Comparison of ENCODE assay signal across 8 cellular contexts in genomic region chr11:110376711-110377324, GRCh38. TPM values are rescaled to one million over a fixed set of nuclear protein-coding genes. Genes with fewer than 3 reads are reported as not detected.
DNase-seq lines count a peak whose midpoint lies in the region; ATAC-seq and TF ChIP-seq lines count a peak whose summit lies in the region.

No MANE protein-coding gene starts in this region.

- TF ChIP-seq POLR2A in upper lobe of left lung (IDR thresholded peaks at IDR 0.05) = peak in 1 of 4 donors; percentile 56

- H3K14ac ChIP-seq in H9 (ENCODE audit: insufficient read depth, low read length) = no peak overlapping the region

- H2AFZ ChIP-seq in H9 (ENCODE audit: low read length) = no peak overlapping the region

- H3K36me3 Mint-ChIP-seq in H9 (ENCODE audit: insufficient read depth in 1 of 3, low read depth in 3 of 3) (no peaks in the 10 kb centered on the region), endodermal cell (ENCODE audit: low read depth) (no peaks in the 10 kb centered on the region)

- no peaks in the 10 kb centered on the region for H3K23me2 ChIP-seq in H9 (ENCODE audit: insufficient read length, low read depth, low read length, poor library complexity, severe bottlenecking)

- no peak overlapping the region for H3K56ac ChIP-seq in H9 (ENCODE audit: insufficient read length, low read depth, low read length)

- peaks cover 6 to 7% of the 10 kb centered on the region in 2 experiments for H3K4me1 Mint-ChIP-seq in H9
- peaks cover 7% of the 10 kb centered on the region for H3K4me1 Mint-ChIP-seq in endodermal cell

- H3K79me1 ChIP-seq in H9 (ENCODE audit: insufficient read depth, low read depth, low read length, poor library complexity, severe bottlenecking) = no peaks in the 10 kb centered on the region

- H4K8ac ChIP-seq in H9 (replicated peaks; ENCODE audit: insufficient read length, low read depth, low read length) = no peak overlapping the region

- no peak overlapping the region for H4K91ac ChIP-seq in H9 (ENCODE audit: insufficient read length, low read depth, low read length)

- peak; percentile 87 for DNase-seq in Daoy (ENCODE audit: low read depth)
- peak; percentile 44 for DNase-seq in H9
- peak; percentile 50 for DNase-seq in NCI-H1436 treated with DMSO at 0.1 percent for 48 hours (lab: John Stamatoyannopoulos, UW)
- DNase-seq in SW480 (ENCODE audit: low spot score) = peak; percentile 82
- DNase-seq in endodermal cell = peak; percentile 84
- DNase-seq in medulla oblongata (ENCODE audit: extremely low spot score) = peak; percentile 93
- DNase-seq in upper lobe of left lung = peak in 1 of 2 donors; percentile 88

- no peak overlapping the region for H3K4ac ChIP-seq in H9 (ENCODE audit: low read depth, low read length)

- H2BK20ac ChIP-seq in H9 (ENCODE audit: low read depth, low read length, poor library complexity, severe bottlenecking) = no peak overlapping the region

- no peak overlapping the region for H3K4me3 ChIP-seq in endodermal cell (ENCODE audit: low read length)
- H3K4me3 ChIP-seq in upper lobe of left lung = peak overlapping the region in 2 of 4 donors; percentile 22 to 38

- H3K18ac ChIP-seq in H9 (ENCODE audit: insufficient read length, low read depth, low read length) = no peak overlapping the region

- no peak overlapping the region for H2BK120ac ChIP-seq in H9 (ENCODE audit: low read depth, low read length, poor library complexity, severe bottlenecking)

- H3K27ac ChIP-seq in H9 (ENCODE audit: insufficient read length, low read depth, low read length) (no peak overlapping the region), endodermal cell (ENCODE audit: low read depth, low read length) (no peak overlapping the region), upper lobe of left lung (peak overlapping the region; percentile 46 to 74 (median 64))

- H3K79me2 ChIP-seq in H9 (ENCODE audit: insufficient read depth, low read length) = no peaks in the 10 kb centered on the region

- no peak overlapping the region for H3T11ph ChIP-seq in H9 (ENCODE audit: low read length)

- H3K27ac Mint-ChIP-seq in H9 (no peak overlapping the region), endodermal cell (peak overlapping the region; percentile 90)

- H3K9ac ChIP-seq in H9 (ENCODE audit: extremely low read depth, insufficient read length, low read length) (no peak overlapping the region), endodermal cell (ENCODE audit: extremely low read depth, low read length, poor library complexity, severe bottlenecking) (no peak overlapping the region)

- H3K4me1 ChIP-seq in H9 (ENCODE audit: insufficient read depth, low read length) (no peaks in the 10 kb centered on the region), endodermal cell (ENCODE audit: control insufficient read depth, insufficient read depth, low read length) (no peaks in the 10 kb centered on the region), upper lobe of left lung (peaks cover 3 to 25% (median 18%) of the 10 kb centered on the region in 4 donors)

- WGBS in H9 (ENCODE audit: extremely low coverage, insufficient read length, low lambda C conversion rate) = no CpG with 5 or more reads among the region's 6 CpGs
- WGBS in endodermal cell (ENCODE audit: insufficient coverage in 1 of 2, insufficient read length in 1 of 2), 2 experiments = 52 to 57% methylated on average over 5 to 6 of the region's 6 CpGs
- 8 to 9% methylated on average over 6 of the region's 6 CpGs for WGBS in upper lobe of left lung, 2 donors

- no peaks in the 10 kb centered on the region; a peak in 2 of 5 replicates for H3K9me3 Mint-ChIP-seq in H9
- H3K9me3 Mint-ChIP-seq in endodermal cell = no peaks in the 10 kb centered on the region

- H3K4me2 ChIP-seq in H9 (ENCODE audit: insufficient read depth, insufficient read length, low read length) = no peak overlapping the region

- H3K23ac ChIP-seq in H9 (ENCODE audit: insufficient read length, low read depth, low read length) = no peak overlapping the region

- no peaks in the 10 kb centered on the region for H3K27me3 ChIP-seq in H9 (ENCODE audit: insufficient read depth, low read length)
- no peaks in the 10 kb centered on the region for H3K27me3 ChIP-seq in endodermal cell (ENCODE audit: control insufficient read depth, insufficient read depth, low read length, poor library complexity, severe bottlenecking)
- H3K27me3 ChIP-seq in upper lobe of left lung = no peaks in the 10 kb centered on the region

- peak; percentile 88 to 91 for ATAC-seq in upper lobe of left lung (ENCODE audit: low FRiP score in 2 of 2)
- ATAC-seq in GM18873 (IDR thresholded peaks at IDR 0.05; ENCODE audit: low FRiP score, unreplicated experiment) = no peak

- H4K20me1 ChIP-seq in H9 (ENCODE audit: control insufficient read depth, insufficient read depth, insufficient read length) = no peaks in the 10 kb centered on the region

- H3K9me3 ChIP-seq in H9 (ENCODE audit: control insufficient read depth, low read depth, low read length) (no peaks in the 10 kb centered on the region), endodermal cell (ENCODE audit: control insufficient read depth, low read length) (no peaks in the 10 kb centered on the region), upper lobe of left lung (no peaks in the 10 kb centered on the region)

- H3K4me3 Mint-ChIP-seq in H9 = no peak overlapping the region
- no peak overlapping the region for H3K4me3 Mint-ChIP-seq in endodermal cell

- H2AK5ac ChIP-seq in H9 (ENCODE audit: insufficient read length, low read length) = no peak overlapping the region

- TF ChIP-seq EP300 in upper lobe of left lung (IDR thresholded peaks at IDR 0.05) = no peak

- TF ChIP-seq CTCF in H9 (conservative IDR thresholded peaks at IDR 0.05) = peak; percentile 79
- peak; percentile 93 for TF ChIP-seq CTCF in endodermal cell (conservative IDR thresholded peaks at IDR 0.05)
- TF ChIP-seq CTCF in upper lobe of left lung (IDR thresholded peaks at IDR 0.05) = peak; percentile 58 to 83 (median 74)

- H3K36me3 ChIP-seq in endodermal cell (ENCODE audit: control insufficient read depth, insufficient read depth, low read length) = no peaks in the 10 kb centered on the region
- H3K36me3 ChIP-seq in upper lobe of left lung = no peaks in the 10 kb centered on the region

- H3K27me3 Mint-ChIP-seq in H9 (ENCODE audit: low read depth) = no peaks in the 10 kb centered on the region
- no peaks in the 10 kb centered on the region for H3K27me3 Mint-ChIP-seq in endodermal cell (ENCODE audit: insufficient read depth)

- no peak overlapping the region for H4K5ac ChIP-seq in H9 (ENCODE audit: insufficient read length, low read depth, low read length)

- no peak overlapping the region for H2BK5ac ChIP-seq in H9 (ENCODE audit: insufficient read length, low read length)

- no peak overlapping the region for H2BK12ac ChIP-seq in H9 (ENCODE audit: insufficient read length, low read depth, low read length)

- H2BK15ac ChIP-seq in H9 (ENCODE audit: low read depth, low read length) = no peak overlapping the region

RNA-seq across cellular contexts. Expression of gene FDX1, which starts 52.9 kb away (rescaled TPM):
- 10.9 and 13.4 TPM in 2 replicates for total RNA-seq in Daoy (2014; rRNA removed; shearing (Covaris generic))
- total RNA-seq in H9 (2021) (9.1 and 10.1 TPM in 2 replicates), endodermal cell (10 to 100 TPM; 11.8 to 12.1 TPM), upper lobe of left lung (10 to 100 TPM; 14.7 to 26.0 (median 18.8) TPM)
- 9.9 TPM for polyA plus RNA-seq in endodermal cell (2013, experiment 1 of 2)
- polyA plus RNA-seq in endodermal cell (2013, experiment 2 of 2) = 10.6 TPM

Comparison
In these comparisons a context has a peak if more than half of its experiments do, and no peak if none do; other contexts are left out.
1. H3K27ac ChIP-seq: peak in upper lobe of left lung (4 of 4); none in H9 (single experiment) and endodermal cell (single experiment).
2. Peak in every context shown above with its lines, with median percentiles within 50 percentile points of each other: CTCF ChIP-seq.